ENCODE assay signal across 10 cellular contexts in genomic region chr20:58883243-58883691, GRCh38. TPM values are rescaled to one million over a fixed set of nuclear protein-coding genes. Genes with fewer than 3 reads are reported as not detected.
DNase-seq lines count a peak whose midpoint lies in the region; ATAC-seq and TF ChIP-seq lines count a peak whose summit lies in the region.
"Had no signal": no experiment of that assay in that cellular context is flagged by ENCODE, and none has a peak within 500 bp of the region (broad histone marks: within the 10 kb centered on the region; RNA-seq: fewer than 3 reads in every experiment).

No MANE protein-coding gene starts in this region.

- H3K36me3 Mint-ChIP-seq in neural crest cell (ENCODE audit: low read depth) = peaks cover 5% of the 10 kb centered on the region

- peak overlapping the region; percentile 54 for H3K4me3 Mint-ChIP-seq in neural crest cell

- H3K27me3 Mint-ChIP-seq in neural crest cell (ENCODE audit: low read depth) = no peaks in the 10 kb centered on the region

- intact Hi-C loops in stomach (cut with DNase I; ENCODE audit: low total_unique reads) = no loop called here

- no peak for TF ChIP-seq CTCF in BJ (IDR thresholded peaks at IDR 0.05; ENCODE audit: insufficient read depth, low read depth, low read length)
- TF ChIP-seq CTCF in neural crest cell (conservative IDR thresholded peaks at IDR 0.05) = no peak
- no peak for TF ChIP-seq CTCF in stomach (IDR thresholded peaks at IDR 0.05)

- 78 to 84% (median 83%) methylated on average over 9 of the region's 9 CpGs for whole genome bisulfite sequencing in stomach, 5 donors

- peaks cover 39% of the 10 kb centered on the region for H3K4me1 Mint-ChIP-seq in neural crest cell

- H3K36me3 ChIP-seq in BJ (ENCODE audit: control insufficient read depth, insufficient read depth, low read length) = no peaks in the 10 kb centered on the region
- H3K36me3 ChIP-seq in endocrine pancreas (ENCODE audit: control insufficient read depth, insufficient read depth, low read length) = peaks cover 5% of the 10 kb centered on the region
- H3K36me3 ChIP-seq in stomach = no peaks in the 10 kb centered on the region

- H3K9me3 Mint-ChIP-seq in neural crest cell = no peaks in the 10 kb centered on the region

- no peaks in the 10 kb centered on the region for H3K9me3 ChIP-seq in endocrine pancreas (ENCODE audit: control insufficient read depth, low read length)
- H3K9me3 ChIP-seq in stomach = no peaks in the 10 kb centered on the region

- H3K4me3 ChIP-seq in BJ (ENCODE audit: low read depth, low read length) (no peak overlapping the region), endocrine pancreas (ENCODE audit: control insufficient read depth, insufficient read depth, low read length) (peak overlapping the region; percentile 53), stomach (no peak overlapping the region)

- H3K4me1 ChIP-seq in endocrine pancreas (ENCODE audit: control insufficient read depth, insufficient read depth, low read length) (no peaks in the 10 kb centered on the region), stomach (peaks cover 4 to 7% (median 6%) of the 10 kb centered on the region in 4 donors)

- CTCF ChIA-PET in BJ (lab: Yijun Ruan, JAX) = interaction anchor here (0.7 to 2.5 kb wide), 7 partner anchors 13 to 340 kb away, joined by 3 to 15 read pairs (median 3); partner anchors contain the start of gene GNAS

- POLR2A ChIA-PET in BJ (lab: Charles Lee) = interaction anchor here (0.6 to 0.7 kb wide), 3 partner anchors 54 to 290 kb away, joined by 3 to 4 read pairs (median 3); no protein-coding TSS in a partner anchor

- H3K27ac ChIP-seq in stomach = no peak overlapping the region

- peak overlapping the region; percentile 39 for H3K9ac ChIP-seq in endocrine pancreas (ENCODE audit: control insufficient read depth, insufficient read depth, low read length)

- DNase-seq in BJ (ENCODE audit: low read depth) = peak; percentile 76
- DNase-seq in NCI-H524 (lab: John Stamatoyannopoulos, UW) = peak; percentile 73 to 78
- DNase-seq in neural crest cell (ENCODE audit: low read depth, low spot score) = no peak
- no peak for DNase-seq in stomach
- DNase-seq in NCI-H748 treated with DMSO at 0.1 percent for 48 hours (lab: John Stamatoyannopoulos, UW) = no peak
- DNase-seq in CD1c-positive myeloid dendritic cell (ENCODE audit: extremely low spot score) = no peak
- DNase-seq: NCI-H1105, NCI-H2227 treated with DMSO at 0.1 percent for 48 hours had no signal

- ATAC-seq in HG03354 (IDR thresholded peaks at IDR 0.05; ENCODE audit: poor library complexity, severe bottlenecking, unreplicated experiment) = no peak

- H3K27me3 ChIP-seq in BJ (ENCODE audit: control insufficient read depth, insufficient read depth, low read length) (peaks cover 2% of the 10 kb centered on the region), endocrine pancreas (ENCODE audit: control insufficient read depth, insufficient read depth, low read length) (no peaks in the 10 kb centered on the region), stomach (no peaks in the 10 kb centered on the region)

- no peak for TF ChIP-seq EP300 in stomach (IDR thresholded peaks at IDR 0.05)

- no peak for TF ChIP-seq POLR2A in stomach (IDR thresholded peaks at IDR 0.05)

- H3K27ac Mint-ChIP-seq in neural crest cell (ENCODE audit: unreplicated experiment) = no peak overlapping the region

RNA-seq across cellular contexts. Expression of gene GNAS, which starts 30.8 kb away (rescaled TPM):
- 1,063 and 1,537 TPM in 2 replicates for polyA plus RNA-seq in BJ (2011; rRNA removed)
- 1,584 and 1,724 TPM in 2 replicates for polyA minus RNA-seq in BJ (2011; rRNA and poly(A)+ RNA removed)
- 1,339 and 1,425 TPM in 2 replicates for total RNA-seq in neural crest cell
- 1,000 to 10,000 TPM in 1 of 5 donors, 100 to 1,000 TPM in 4; 306 to 1,010 (median 502) TPM for total RNA-seq in stomach
- 100 to 1,000 TPM; 794 to 911 (median 842) TPM for polyA plus RNA-seq in stomach

RNA-seq across cellular contexts. Expression of gene GNAS-AS1, which starts 32.6 kb away (rescaled TPM):
- polyA plus RNA-seq in BJ (2011; rRNA removed) (0.42 and 0.45 TPM in 2 replicates), stomach (under 1 TPM in 1 of 3 donors, not detected in 2; 0.15 TPM)
- 0.15 and 0.57 TPM in 2 replicates for polyA minus RNA-seq in BJ (2011; rRNA and poly(A)+ RNA removed)
- total RNA-seq in neural crest cell (3.8 and 6.3 TPM in 2 replicates), stomach (10 to 100 TPM in 1 of 5 donors, 1 to 10 TPM in 1, under 1 TPM in 1, not detected in 2; 0.92 to 45.5 (median 2.6) TPM)

Comparison
In these comparisons a context has a peak if more than half of its experiments do, and no peak if none do; other contexts are left out.
1. DNase-seq: peak in BJ (single experiment) and NCI-H524 (2 of 2); none in neural crest cell (single experiment), stomach (single experiment), NCI-H748 treated with DMSO at 0.1 percent for 48 hours (single experiment) and CD1c-positive myeloid dendritic cell (single experiment).